8 cellular contexts compared by ENCODE assay signal in genomic region chr6:85594197-85594930, GRCh38. TPM values are rescaled to one million over a fixed set of nuclear protein-coding genes. Genes with fewer than 3 reads are reported as not detected.
DNase-seq lines count a peak whose midpoint lies in the region; ATAC-seq and TF ChIP-seq lines count a peak whose summit lies in the region.

No MANE protein-coding gene starts in this region.

- peak overlapping the region; percentile 83 for H3K27ac ChIP-seq in OCI-LY7 (ENCODE audit: low read depth, low read length, poor library complexity, severe bottlenecking)

- H4K20me1 ChIP-seq in OCI-LY7 (ENCODE audit: insufficient read depth, low read length), result no peaks in the 10 kb centered on the region

- peak; percentile 13 for ATAC-seq in HG03095 (IDR thresholded peaks at IDR 0.05; ENCODE audit: unreplicated experiment)

- CTCF ChIA-PET in OCI-LY7 (lab: Charles Lee; ENCODE audit: unreplicated experiment), result interaction anchor here (1.5 kb wide), 1 partner anchor 45 kb away, joined by 7 read pairs; no protein-coding TSS in a partner anchor

- H3K9me2 ChIP-seq in OCI-LY7 (ENCODE audit: insufficient read depth, low read length), result no peaks in the 10 kb centered on the region

- peak overlapping the region; percentile 79 for H3K4me2 ChIP-seq in OCI-LY7 (ENCODE audit: low read length)

- peaks cover 26% of the 10 kb centered on the region for H3K4me1 ChIP-seq in OCI-LY7 (ENCODE audit: insufficient read depth, low read length, poor library complexity, severe bottlenecking)

- intact Hi-C loops in OCI-LY7 (cut with micrococcal nuclease; ENCODE audit: unreplicated experiment), result loop anchor here (1.0 kb wide), 2 partner anchors 49 to 84 kb away; no protein-coding TSS in a partner anchor

- POLR2A ChIA-PET in OCI-LY7 (lab: Charles Lee), result interaction anchor here (0.6 to 6.7 kb wide), 12 partner anchors 13 to 285 kb away, joined by 3 to 50 read pairs (median 4); partner anchors contain the start of gene SYNCRIP

- peak overlapping the region; percentile 79 for H2AFZ ChIP-seq in OCI-LY7 (ENCODE audit: low read length)

- TF ChIP-seq CTCF in OCI-LY7 (conservative IDR thresholded peaks at IDR 0.05; ENCODE audit: low read length), result no peak

- H3K4me3 ChIP-seq in OCI-LY7 (ENCODE audit: low read depth, low read length, poor library complexity, severe bottlenecking), result peak overlapping the region; percentile 85

- peaks cover 39% of the 10 kb centered on the region for H3K79me2 ChIP-seq in OCI-LY7 (ENCODE audit: insufficient read depth, low read depth, low read length)

- peaks cover 10% of the 10 kb centered on the region; the same call in 1 of the 2 replicates for H3K9me3 ChIP-seq in OCI-LY7 (ENCODE audit: low read length)

- DNase-seq in stimulated activated CD8-positive, alpha-beta memory T cell treated with anti-CD3 and anti-CD28 coated beads, Interleukin-12 subunit alpha, Interleukin-12 subunit beta, amount 100 ng/mL, for 1 hour (ENCODE audit: low read depth), result peak; percentile 15
- no peak for DNase-seq in stimulated activated CD8-positive, alpha-beta memory T cell treated with anti-CD3 and anti-CD28 coated beads, Interleukin-4, amount 100 ng/mL, for 48 hours
- DNase-seq in OCI-LY7 (ENCODE audit: low spot score) (peak; percentile 52), amniotic stem cell (lab: John Stamatoyannopoulos, UW) (peak; percentile 44), iris pigment epithelial cell (ENCODE audit: low read depth) (peak; percentile 39), globus pallidus (ENCODE audit: low spot score) (no peak)
- DNase-seq in stimulated activated CD4-positive, alpha-beta T cell treated with anti-CD3 and anti-CD28 coated beads, Interleukin-4, amount 100 ng/mL, for 24 hours, result peak; percentile 55

- H3K36me3 ChIP-seq in OCI-LY7 (ENCODE audit: insufficient read depth, low read length), result peaks cover 23% of the 10 kb centered on the region

- BruUV-seq in OCI-LY7 (replicated peaks; lab: Mats Ljungman, UMichigan), result TSS peak; percentile 92

RNA-seq across cellular contexts. Expression of gene SNX14, which starts 0.7 kb away (rescaled TPM):
- 73.4 and 86.0 TPM in 2 replicates for total RNA-seq in OCI-LY7 (2014; rRNA removed; shearing (Covaris generic))
- total RNA-seq in OCI-LY7 (2022), result 70.1 and 75.3 TPM in 2 replicates

RNA-seq across cellular contexts. Expression of gene SYNCRIP, which starts 48.3 kb away (rescaled TPM):
- 73.5 and 80.9 TPM in 2 replicates for total RNA-seq in OCI-LY7 (2014; rRNA removed; shearing (Covaris generic))
- 167 and 188 TPM in 2 replicates for total RNA-seq in OCI-LY7 (2022)

Comparison
In these comparisons a context has a peak if more than half of its experiments do, and no peak if none do; other contexts are left out.
1. DNase-seq: peak in stimulated activated CD8-positive, alpha-beta memory T cell treated with anti-CD3 and anti-CD28 coated beads, Interleukin-12 subunit alpha, Interleukin-12 subunit beta, amount 100 ng/mL, for 1 hour (single experiment), OCI-LY7 (single experiment), amniotic stem cell (single experiment), iris pigment epithelial cell (single experiment) and stimulated activated CD4-positive, alpha-beta T cell treated with anti-CD3 and anti-CD28 coated beads, Interleukin-4, amount 100 ng/mL, for 24 hours (single experiment); none in stimulated activated CD8-positive, alpha-beta memory T cell treated with anti-CD3 and anti-CD28 coated beads, Interleukin-4, amount 100 ng/mL, for 48 hours (single experiment) and globus pallidus (single experiment).